Comparison of ENCODE assay signal across 27 cellular contexts in genomic region chr2:24513266-24513665, GRCh38.
"Had no signal": no experiment of that assay in that cellular context is flagged by ENCODE, and none has a peak within 500 bp of the region (broad histone marks: within the 10 kb centered on the region; RNA-seq: fewer than 3 reads in every experiment).

No MANE protein-coding gene starts in this region.

- DNase-seq: activated CD4-positive, alpha-beta memory T cell treated with anti-CD3 and anti-CD28 coated beads, Interleukin-2, amount 10 ng/mL, durations not matched to agents 7 days and 5 days; activated CD4-positive, alpha-beta T cell treated with anti-CD3 and anti-CD28 coated beads, Interleukin-2, amount 10 ng/mL, durations not matched to agents 24 days and 14 days; activated effector memory CD4-positive, alpha-beta T cell treated with Interleukin-2 at 50 U/mL for 16 hours; activated naive CD4-positive, alpha-beta T cell treated with anti-CD3 and anti-CD28 coated beads, Interleukin-2, amount 10 ng/mL, durations not matched to agents 7 days and 5 days; activated naive CD8-positive, alpha-beta T cell treated with anti-CD3 and anti-CD28 coated beads, Interleukin-2, amount 50 U/mL, for 24 hours; activated T-cell treated with anti-CD3 and anti-CD28 coated beads, Interleukin-2, amount 50 U/mL, for 72 hours; anterior cingulate cortex; caudate nucleus; colonic mucosa; dorsolateral prefrontal cortex; effector memory CD8-positive, alpha-beta T cell; kidney glomerular epithelial cell; left lung; nephron progenitor cell; nucleus accumbens; right lobe of liver; small intestine; stimulated activated CD4-positive, alpha-beta T cell treated with anti-CD3 and anti-CD28 coated beads, Interleukin-2, amount 100 ng/mL, for 24 hours; stimulated activated naive CD8-positive, alpha-beta T cell treated with anti-CD3 and anti-CD28 coated beads, Interleukin-15, amount 100 ng/mL, for 72 hours; SW 1271; T-helper 17 cell; tibial artery had no signal

- ATAC-seq: activated naive CD8-positive, alpha-beta T cell treated with anti-CD3 and anti-CD28 coated beads, Interleukin-2, amount 50 U/mL, for 24 hours; activated T-cell treated with anti-CD3 and anti-CD28 coated beads, Interleukin-2, amount 50 U/mL, for 72 hours; effector memory CD8-positive, alpha-beta T cell; esophagus mucosa; stimulated activated effector memory CD8-positive, alpha-beta T cell treated with anti-CD3 and anti-CD28 coated beads, Interleukin-12 subunit alpha, Interleukin-12 subunit beta, amount 100 ng/mL, for 72 hours; stimulated activated naive CD8-positive, alpha-beta T cell treated with anti-CD3 and anti-CD28 coated beads, Interleukin-15, amount 100 ng/mL, for 72 hours; T-helper 17 cell had no signal

- H3K27me3 Mint-ChIP-seq: activated CD4-positive, alpha-beta memory T cell treated with anti-CD3 and anti-CD28 coated beads, Interleukin-2, amount 10 ng/mL, durations not matched to agents 7 days and 5 days; activated CD4-positive, alpha-beta T cell treated with anti-CD3 and anti-CD28 coated beads, Interleukin-2, amount 10 ng/mL, durations not matched to agents 24 days and 14 days; activated naive CD4-positive, alpha-beta T cell treated with anti-CD3 and anti-CD28 coated beads, Interleukin-2, amount 10 ng/mL, durations not matched to agents 7 days and 5 days; activated naive CD8-positive, alpha-beta T cell treated with anti-CD3 and anti-CD28 coated beads, Interleukin-2, amount 50 U/mL, for 24 hours; effector memory CD8-positive, alpha-beta T cell; stimulated activated naive CD8-positive, alpha-beta T cell treated with anti-CD3 and anti-CD28 coated beads, Interleukin-15, amount 100 ng/mL, for 72 hours; T-helper 17 cell had no signal

- H3K4me3 ChIP-seq: colonic mucosa, dorsolateral prefrontal cortex, left lung, right lobe of liver, tibial artery had no signal

- H3K9me3 Mint-ChIP-seq: activated CD4-positive, alpha-beta memory T cell treated with anti-CD3 and anti-CD28 coated beads, Interleukin-2, amount 10 ng/mL, durations not matched to agents 7 days and 5 days; activated CD4-positive, alpha-beta T cell treated with anti-CD3 and anti-CD28 coated beads, Interleukin-2, amount 10 ng/mL, durations not matched to agents 24 days and 14 days; activated naive CD4-positive, alpha-beta T cell treated with anti-CD3 and anti-CD28 coated beads, Interleukin-2, amount 10 ng/mL, durations not matched to agents 7 days and 5 days; activated naive CD8-positive, alpha-beta T cell treated with anti-CD3 and anti-CD28 coated beads, Interleukin-2, amount 50 U/mL, for 24 hours; activated T-cell treated with anti-CD3 and anti-CD28 coated beads, Interleukin-2, amount 50 U/mL, for 72 hours; brain; effector memory CD8-positive, alpha-beta T cell; mesothelial cell of epicardium; nephron progenitor cell; stimulated activated effector memory CD8-positive, alpha-beta T cell treated with anti-CD3 and anti-CD28 coated beads, Interleukin-12 subunit alpha, Interleukin-12 subunit beta, amount 100 ng/mL, for 72 hours; stimulated activated naive CD8-positive, alpha-beta T cell treated with anti-CD3 and anti-CD28 coated beads, Interleukin-15, amount 100 ng/mL, for 72 hours had no signal

- FAIRE-seq: endothelial cell of umbilical vein, small intestine had no signal

- H3K36me3 Mint-ChIP-seq: mesothelial cell of epicardium; stimulated activated effector memory CD8-positive, alpha-beta T cell treated with anti-CD3 and anti-CD28 coated beads, Interleukin-12 subunit alpha, Interleukin-12 subunit beta, amount 100 ng/mL, for 72 hours had no signal

- H3K27ac Mint-ChIP-seq: activated CD4-positive, alpha-beta memory T cell treated with anti-CD3 and anti-CD28 coated beads, Interleukin-2, amount 10 ng/mL, durations not matched to agents 7 days and 5 days; activated CD4-positive, alpha-beta T cell treated with anti-CD3 and anti-CD28 coated beads, Interleukin-2, amount 10 ng/mL, durations not matched to agents 24 days and 14 days; activated naive CD4-positive, alpha-beta T cell treated with anti-CD3 and anti-CD28 coated beads, Interleukin-2, amount 10 ng/mL, durations not matched to agents 7 days and 5 days; activated naive CD8-positive, alpha-beta T cell treated with anti-CD3 and anti-CD28 coated beads, Interleukin-2, amount 50 U/mL, for 24 hours; activated T-cell treated with anti-CD3 and anti-CD28 coated beads, Interleukin-2, amount 50 U/mL, for 72 hours; mesothelial cell of epicardium; nephron progenitor cell; stimulated activated effector memory CD8-positive, alpha-beta T cell treated with anti-CD3 and anti-CD28 coated beads, Interleukin-12 subunit alpha, Interleukin-12 subunit beta, amount 100 ng/mL, for 72 hours; stimulated activated naive CD8-positive, alpha-beta T cell treated with anti-CD3 and anti-CD28 coated beads, Interleukin-15, amount 100 ng/mL, for 72 hours; T-helper 17 cell had no signal

- H3K4me3 Mint-ChIP-seq: activated CD4-positive, alpha-beta memory T cell treated with anti-CD3 and anti-CD28 coated beads, Interleukin-2, amount 10 ng/mL, durations not matched to agents 7 days and 5 days; activated CD4-positive, alpha-beta T cell treated with anti-CD3 and anti-CD28 coated beads, Interleukin-2, amount 10 ng/mL, durations not matched to agents 24 days and 14 days; activated naive CD4-positive, alpha-beta T cell treated with anti-CD3 and anti-CD28 coated beads, Interleukin-2, amount 10 ng/mL, durations not matched to agents 7 days and 5 days; mesothelial cell of epicardium; nephron progenitor cell; T-helper 17 cell had no signal
